ENCODE assay signal across 8 cellular contexts in genomic region chr11:66312549-66313320, GRCh38. TPM values are rescaled to one million over a fixed set of nuclear protein-coding genes. Genes with fewer than 3 reads are reported as not detected.
DNase-seq lines count a peak whose midpoint lies in the region; ATAC-seq and TF ChIP-seq lines count a peak whose summit lies in the region.

No MANE protein-coding gene starts in this region.

- POLR2A ChIA-PET in activated CD4-positive, alpha-beta T cell treated with anti-CD3 and anti-CD28 coated beads for 36 hours (lab: Charles Lee) = interaction anchor here (0.6 to 1.6 kb wide), 5 partner anchors 21 to 325 kb away, joined by 3 to 4 read pairs (median 3); partner anchors contain the start of genes RBM4, TMEM151A and YIF1A

- TF ChIP-seq CTCF in chondrocyte (IDR thresholded peaks at IDR 0.05) = no peak

- peak overlapping the region; percentile 79 for H3K4me3 Mint-ChIP-seq in activated CD4-positive, alpha-beta T cell treated with anti-CD3 and anti-CD28 coated beads for 36 hours
- H3K4me3 Mint-ChIP-seq in chondrocyte (ENCODE audit: unreplicated experiment) = peak overlapping the region; percentile 85

- DNase-seq in AML-193 (lab: John Stamatoyannopoulos, UW) (peak; percentile 82), GM19238 (ENCODE audit: insufficient read length, low spot score) (peak; percentile 94), NCI-H460 (ENCODE audit: extremely low read depth, low read depth) (peak; percentile 95), chondrocyte (ENCODE audit: low spot score) (peak; percentile 99), kidney glomerular epithelial cell (lab: John Stamatoyannopoulos, UW) (peak; percentile 94)
- DNase-seq in activated CD4-positive, alpha-beta T cell treated with anti-CD3 and anti-CD28 coated beads for 36 hours = peak; percentile 97
- peak; percentile 94 for DNase-seq in stimulated activated CD4-positive, alpha-beta T cell treated with anti-CD3 and anti-CD28 coated beads, Interleukin-15, amount 100 ng/mL, for 24 hours

- peak; percentile 48 for ATAC-seq in HG03432 (IDR thresholded peaks at IDR 0.05; ENCODE audit: unreplicated experiment)
- ATAC-seq in activated CD4-positive, alpha-beta T cell treated with anti-CD3 and anti-CD28 coated beads for 36 hours = peak; percentile 65

- no peaks in the 10 kb centered on the region for H3K27me3 Mint-ChIP-seq in activated CD4-positive, alpha-beta T cell treated with anti-CD3 and anti-CD28 coated beads for 36 hours
- H3K27me3 Mint-ChIP-seq in chondrocyte (ENCODE audit: low read depth) = no peaks in the 10 kb centered on the region

- peaks cover 39% of the 10 kb centered on the region for H3K4me1 Mint-ChIP-seq in activated CD4-positive, alpha-beta T cell treated with anti-CD3 and anti-CD28 coated beads for 36 hours
- H3K4me1 Mint-ChIP-seq in chondrocyte (ENCODE audit: low read depth) = peaks cover 42% of the 10 kb centered on the region

- intact Hi-C loops in activated CD4-positive, alpha-beta T cell treated with anti-CD3 and anti-CD28 coated beads for 36 hours (cut with DNase I, micrococcal nuclease) = loop anchor here (1.0 kb wide), 19 partner anchors 16 to 531 kb away; partner anchors contain the start of genes DPP3 (in 2 of the 2), YIF1A (in 2 of the 2), ACTN3 (in 1 of the 2) and B4GAT1 (in 1 of the 2)

- no peaks in the 10 kb centered on the region for H3K9me3 Mint-ChIP-seq in activated CD4-positive, alpha-beta T cell treated with anti-CD3 and anti-CD28 coated beads for 36 hours (ENCODE audit: low read depth)
- no peaks in the 10 kb centered on the region for H3K9me3 Mint-ChIP-seq in chondrocyte (ENCODE audit: low read depth)

- H3K27ac Mint-ChIP-seq in activated CD4-positive, alpha-beta T cell treated with anti-CD3 and anti-CD28 coated beads for 36 hours = peak overlapping the region; percentile 90
- peak overlapping the region; percentile 99 for H3K27ac Mint-ChIP-seq in chondrocyte (ENCODE audit: unreplicated experiment)

- CTCF ChIA-PET in activated CD4-positive, alpha-beta T cell treated with anti-CD3 and anti-CD28 coated beads for 36 hours (lab: Charles Lee) = interaction anchor here (0.5 to 6.4 kb wide), 19 partner anchors 9 to 586 kb away, joined by 3 to 34 read pairs (median 6); partner anchors contain the start of genes BRMS1, CCDC85B, TMEM151A and YIF1A

- H3K36me3 Mint-ChIP-seq in activated CD4-positive, alpha-beta T cell treated with anti-CD3 and anti-CD28 coated beads for 36 hours (ENCODE audit: low read depth) = no peaks in the 10 kb centered on the region
- no peaks in the 10 kb centered on the region for H3K36me3 Mint-ChIP-seq in chondrocyte (ENCODE audit: low read depth)

RNA-seq across cellular contexts. Expression of gene CD248, which starts 4.1 kb away (rescaled TPM):
- not detected in 2 replicates for total RNA-seq in NCI-H460 (2014; rRNA removed; shearing (Covaris generic))
- polyA plus RNA-seq in NCI-H460 (2014; cell fraction: nucleus; rRNA removed) = not detected in 2 replicates
- total RNA-seq in activated CD4-positive, alpha-beta T cell treated with anti-CD3 and anti-CD28 coated beads for 36 hours = under 1 TPM; 0.23 to 0.26 TPM
- total RNA-seq in chondrocyte = 44.5 to 113 TPM (median 109 TPM) in 3 replicates

RNA-seq across cellular contexts. Expression of gene TMEM151A, which starts 21.0 kb away (rescaled TPM):
- 0.32 and 0.40 TPM in 2 replicates for total RNA-seq in NCI-H460 (2014; rRNA removed; shearing (Covaris generic))
- polyA plus RNA-seq in NCI-H460 (2014; cell fraction: nucleus; rRNA removed) = 0.10 TPM in 1 of 2 replicates, not detected in the other
- total RNA-seq in activated CD4-positive, alpha-beta T cell treated with anti-CD3 and anti-CD28 coated beads for 36 hours = not detected
- total RNA-seq in chondrocyte = 2.0 to 4.7 TPM (median 4.3 TPM) in 3 replicates

RNA-seq across cellular contexts. Expression of gene RIN1, which starts 23.5 kb away (rescaled TPM):
- total RNA-seq in NCI-H460 (2014; rRNA removed; shearing (Covaris generic)) = 18.7 and 23.9 TPM in 2 replicates
- 76.7 and 81.0 TPM in 2 replicates for polyA plus RNA-seq in NCI-H460 (2014; cell fraction: nucleus; rRNA removed)
- 1 to 10 TPM; 1.5 to 1.6 TPM for total RNA-seq in activated CD4-positive, alpha-beta T cell treated with anti-CD3 and anti-CD28 coated beads for 36 hours
- 7.1 to 7.7 TPM (median 7.2 TPM) in 3 replicates for total RNA-seq in chondrocyte

RNA-seq across cellular contexts. Expression of gene YIF1A, which starts 23.8 kb away (rescaled TPM):
- 62.5 and 74.1 TPM in 2 replicates for total RNA-seq in NCI-H460 (2014; rRNA removed; shearing (Covaris generic))
- 71.1 and 146 TPM in 2 replicates for polyA plus RNA-seq in NCI-H460 (2014; cell fraction: nucleus; rRNA removed)
- total RNA-seq in activated CD4-positive, alpha-beta T cell treated with anti-CD3 and anti-CD28 coated beads for 36 hours = 10 to 100 TPM; 47.5 to 49.8 TPM
- total RNA-seq in chondrocyte = 180 to 193 TPM (median 187 TPM) in 3 replicates

RNA-seq across cellular contexts. Expression of gene BRMS1, which starts 32.2 kb away (rescaled TPM):
- 35.3 and 44.2 TPM in 2 replicates for total RNA-seq in NCI-H460 (2014; rRNA removed; shearing (Covaris generic))
- 63.0 and 70.1 TPM in 2 replicates for polyA plus RNA-seq in NCI-H460 (2014; cell fraction: nucleus; rRNA removed)
- 10 to 100 TPM; 29.2 to 30.2 TPM for total RNA-seq in activated CD4-positive, alpha-beta T cell treated with anti-CD3 and anti-CD28 coated beads for 36 hours
- total RNA-seq in chondrocyte = 22.4 to 23.6 TPM (median 23.3 TPM) in 3 replicates

Comparison
In these comparisons a context has a peak if more than half of its experiments do, and no peak if none do; other contexts are left out.
1. Peak in every context shown above with its lines: DNase-seq and ATAC-seq.
2. RNA of gene CD248, which starts 4.1 kb away (total RNA-seq): 44.5 to 113 TPM in chondrocyte; 0.23 to 0.26 TPM in activated CD4-positive, alpha-beta T cell treated with anti-CD3 and anti-CD28 coated beads for 36 hours and not detected in NCI-H460; every median in the first group is over 10 times any median in the second.